In the genomic region with DNA sequence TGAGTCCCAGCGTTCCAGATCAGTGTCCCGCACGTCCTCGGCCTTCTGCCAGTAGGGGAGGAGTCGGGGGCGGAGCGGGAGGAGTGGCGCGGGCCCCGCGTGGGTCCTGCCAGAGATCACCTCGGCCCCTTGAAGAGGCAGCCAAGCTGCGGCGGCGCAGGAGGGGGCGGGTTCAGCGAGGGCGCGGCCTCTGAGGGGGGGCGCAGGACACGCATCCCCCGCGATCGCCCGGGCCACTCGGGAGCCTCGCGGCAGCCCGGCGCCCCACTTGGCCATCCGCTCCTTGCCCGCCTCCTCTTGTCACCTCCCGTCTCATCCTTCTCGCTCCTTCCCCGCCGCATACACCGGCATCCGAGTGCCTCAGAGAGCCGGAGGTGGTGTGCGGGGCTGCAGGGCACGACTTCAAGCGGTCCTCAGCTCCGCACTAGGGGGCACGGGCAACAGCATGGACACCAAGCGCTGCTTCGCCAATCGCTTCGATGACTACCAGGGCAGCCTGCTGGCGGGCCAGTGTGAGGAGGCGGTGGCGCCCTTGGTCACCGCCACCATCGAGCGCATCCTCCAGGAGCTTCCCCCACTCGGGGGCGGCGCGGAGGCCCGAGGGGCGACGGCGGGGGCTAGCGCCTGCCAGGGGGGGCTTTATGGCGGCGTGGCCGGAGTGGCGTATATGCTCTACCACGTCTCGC, we compare ENCODE assay signal across 9 cellular contexts. TPM values are rescaled to one million over a fixed set of nuclear protein-coding genes. Genes with fewer than 3 reads are reported as not detected.
DNase-seq lines count a peak whose midpoint lies in the region; ATAC-seq and TF ChIP-seq lines count a peak whose summit lies in the region.
"Not testable (repeated sequence)": the region's sequence is repeated elsewhere in the genome, so short reads cannot be mapped to it uniquely, and the experiment has no call there.
"Had no signal": no experiment of that assay in that cellular context is flagged by ENCODE, and none has a peak within 500 bp of the region (broad histone marks: within the 10 kb centered on the region; RNA-seq: fewer than 3 reads in every experiment).

A gene (plus strand): TSS at position 236 of the 686 bp plus-strand sequence. CDS start 210 bp downstream, at position 446.

- WGBS in testis, 2 donors, result 2 to 5% methylated on average over 7 to 25 of the region's 69 CpGs

- H3K9me3 Mint-ChIP-seq in osteocyte (ENCODE audit: unreplicated experiment), result not testable (repeated sequence)

- not testable (repeated sequence) for H3K36me3 ChIP-seq in ES-I3 (ENCODE audit: insufficient read depth, low read length); testis (ENCODE audit: low read depth, missing control alignments)

- not testable (repeated sequence) for TF ChIP-seq CTCF in osteocyte (IDR thresholded peaks at IDR 0.05); testis (IDR thresholded peaks at IDR 0.05)

- not testable (repeated sequence) for H3K27ac Mint-ChIP-seq in osteocyte (ENCODE audit: unreplicated experiment)

- not testable (repeated sequence) for TF ChIP-seq POLR2A in testis (IDR thresholded peaks at IDR 0.05)

- intact Hi-C loops in testis (cut with DNase I; ENCODE audit: low total_unique reads), result not testable (repeated sequence)

- not testable (repeated sequence) for H3K27me3 ChIP-seq in testis

- in situ Hi-C loops in KBM-7 (cut with MboI; ENCODE audit: low pct_unique_long_range_greater_than_20kb, low sequenced_read_pairs), result not testable (repeated sequence)

- peaks cover 21% of the 10 kb centered on the region for H3K27me3 Mint-ChIP-seq in osteocyte (ENCODE audit: unreplicated experiment)

- H3K4me1 ChIP-seq in ES-I3 (ENCODE audit: insufficient read depth, low read length); testis: not testable (repeated sequence)

- ATAC-seq in SK-N-SH treated with all-trans-retinoic acid at 6 μM for 48 hours, result peak; percentile 62

- H3K4me3 ChIP-seq in testis, result peak within 1 kb of the TSS; percentile 5 to 29

- H3K27ac ChIP-seq in testis, result not testable (repeated sequence)

- DNase-seq in KBM-7 (peak; percentile 43), ecto neural progenitor cell (ENCODE audit: low spot score) (peak; percentile 50), islet precursor cell (peak; percentile 58), osteocyte (ENCODE audit: extremely low spot score, unreplicated experiment) (peak; percentile 84)
- peak; percentile 6 for DNase-seq in activated T-helper 9 cell treated with anti-CD3 and anti-CD28 coated beads, Interleukin-2, amount 50 U/mL, for 16 hours (ENCODE audit: low read depth)
- DNase-seq in testis, result not testable (repeated sequence)

- not testable (repeated sequence) for H3K36me3 Mint-ChIP-seq in osteocyte (ENCODE audit: unreplicated experiment)

- peak within 1 kb of the TSS; percentile 58 for H3K4me3 Mint-ChIP-seq in osteocyte (ENCODE audit: unreplicated experiment)

- not testable (repeated sequence) for H3K4me1 Mint-ChIP-seq in osteocyte (ENCODE audit: unreplicated experiment)

- H3K9ac ChIP-seq in ES-I3 (ENCODE audit: low read depth, low read length), result peak within 1 kb of the TSS; percentile 39; the same call in 1 of the 2 replicates

- H3K9me3 ChIP-seq in ES-I3 (ENCODE audit: control insufficient read depth, insufficient read depth, low read length); testis: not testable (repeated sequence)

RNA-seq across cellular contexts. Expression of the gene that starts here (rescaled TPM):
- 0.03 and 0.05 TPM in 2 replicates for total RNA-seq in osteocyte
- 1 to 10 TPM; 1.0 to 1.1 TPM for total RNA-seq in testis
- polyA plus RNA-seq in testis (ENCODE audit: insufficient read depth, low read depth, low replicate concordance), result 0.67 TPM
- total RNA-seq: GM12878 had no signal
- polyA plus RNA-seq: GM12878 had no signal

Comparison
In these comparisons a context has a peak if more than half of its experiments do, and no peak if none do; other contexts are left out.
1. Peak in DNase-seq in osteocyte; RNA of the gene not detected or under 1 TPM.